In genomic region chr2:71974846-71975245, GRCh38 we compare ENCODE assay signal across 19 cellular contexts.
"Had no signal": no experiment of that assay in that cellular context is flagged by ENCODE, and none has a peak within 500 bp of the region (broad histone marks: within the 10 kb centered on the region; RNA-seq: fewer than 3 reads in every experiment).

No MANE protein-coding gene starts in this region.

- H3K4me1 ChIP-seq: adrenal gland, prostate gland had no signal

- H3K27ac ChIP-seq: adrenal gland, epithelial cell of prostate, prostate gland had no signal

- H3K9me3 ChIP-seq: adrenal gland, prostate gland had no signal

- H3K36me3 ChIP-seq: adrenal gland, prostate gland had no signal

- H3K4me3 ChIP-seq: adrenal gland, prostate gland had no signal

- H3K9ac ChIP-seq: SK-N-SH had no signal

- ATAC-seq: activated CD4-positive, alpha-beta T cell treated with anti-CD3 and anti-CD28 coated beads for 36 hours; activated CD8-positive, alpha-beta memory T cell treated with anti-CD3 and anti-CD28 coated beads, Interleukin-2, amount 10 ng/mL, durations not matched to agents 7 days and 5 days; right cardiac atrium; stimulated activated naive CD8-positive, alpha-beta T cell treated with anti-CD3 and anti-CD28 coated beads, Interleukin-15, Interleukin-2, amounts not matched to agents 100 U/mL and 50 U/mL, for 24 hours had no signal

- H3K4me2 ChIP-seq: SK-N-SH had no signal

- DNase-seq: activated CD4-positive, alpha-beta memory T cell treated with anti-CD3 and anti-CD28 coated beads for 36 hours; activated CD4-positive, alpha-beta T cell treated with anti-CD3 and anti-CD28 coated beads for 36 hours; activated CD8-positive, alpha-beta memory T cell treated with anti-CD3 and anti-CD28 coated beads, Interleukin-2, amount 10 ng/mL, durations not matched to agents 7 days and 5 days; activated naive CD4-positive, alpha-beta T cell treated with anti-CD3 and anti-CD28 coated beads, Interleukin-2, amount 50 U/mL, for 16 hours; activated T-cell treated with anti-CD3 and anti-CD28 coated beads, Interleukin-2, amount 50 U/mL, for 1 hour; adrenal gland; cortex of kidney; effector memory CD4-positive, alpha-beta T cell; hippocampal formation; nephron progenitor cell; occipital lobe; right cardiac atrium; SK-N-SH; small intestine; stimulated activated CD4-positive, alpha-beta T cell treated with anti-CD3 and anti-CD28 coated beads, Interleukin-4, amount 100 ng/mL, for 4 hours; stimulated activated CD8-positive, alpha-beta memory T cell treated with anti-CD3 and anti-CD28 coated beads, Interleukin-4, amount 100 ng/mL, for 48 hours; stimulated activated naive CD8-positive, alpha-beta T cell treated with anti-CD3 and anti-CD28 coated beads, Interleukin-15, Interleukin-2, amounts not matched to agents 100 U/mL and 50 U/mL, for 24 hours had no signal
